19 cellular contexts compared by ENCODE assay signal in genomic region chr1:58869638-58870297, GRCh38.
"Had no signal": no experiment of that assay in that cellular context is flagged by ENCODE, and none has a peak within 500 bp of the region (broad histone marks: within the 10 kb centered on the region; RNA-seq: fewer than 3 reads in every experiment).

No MANE protein-coding gene starts in this region.

- H3K27me3 ChIP-seq: heart right ventricle, neutrophil, sigmoid colon, testis, upper lobe of left lung had no signal

- H3K36me3 ChIP-seq: heart right ventricle, neutrophil, sigmoid colon, upper lobe of left lung had no signal

- H3K27ac ChIP-seq: heart right ventricle, neutrophil, sigmoid colon, testis, upper lobe of left lung had no signal

- DNase-seq: activated CD4-positive, alpha-beta T cell treated with anti-CD3 and anti-CD28 coated beads, Interleukin-2, amount 10 ng/mL, durations not matched to agents 24 days and 14 days; activated CD8-positive, alpha-beta memory T cell treated with anti-CD3 and anti-CD28 coated beads, Interleukin-2, amount 50 U/mL, for 4 hours; activated naive CD4-positive, alpha-beta T cell treated with anti-CD3 and anti-CD28 coated beads, Interleukin-2, amount 50 U/mL, for 16 hours; activated T-cell treated with anti-CD3 and anti-CD28 coated beads, Interleukin-2, amount 50 U/mL, for 4 hours; aorta; cortex of kidney; effector CD4-positive, alpha-beta T cell; heart right ventricle; immature natural killer cell; left ventricle myocardium superior; naive thymus-derived CD4-positive, alpha-beta T cell; sigmoid colon; stimulated activated CD4-positive, alpha-beta T cell treated with anti-CD3 and anti-CD28 coated beads, Interleukin-4, amount 100 ng/mL, for 24 hours; T-helper 9 cell; testis; upper lobe of left lung had no signal

- ATAC-seq: activated T-cell treated with anti-CD3 and anti-CD28 coated beads, Interleukin-2, amount 50 U/mL, for 4 hours; esophagus mucosa; heart right ventricle; left ventricle myocardium superior; naive thymus-derived CD4-positive, alpha-beta T cell; stimulated activated effector memory CD8-positive, alpha-beta T cell treated with anti-CD3 and anti-CD28 coated beads, Interleukin-12 subunit alpha, Interleukin-12 subunit beta, amount 100 ng/mL, for 72 hours had no signal

- H3K4me3 ChIP-seq: heart right ventricle, sigmoid colon, testis, upper lobe of left lung had no signal

- H3K9me3 ChIP-seq: heart right ventricle, neutrophil, sigmoid colon, testis, upper lobe of left lung had no signal
